ENCODE assay signal across 5 cellular contexts in the genomic region with DNA sequence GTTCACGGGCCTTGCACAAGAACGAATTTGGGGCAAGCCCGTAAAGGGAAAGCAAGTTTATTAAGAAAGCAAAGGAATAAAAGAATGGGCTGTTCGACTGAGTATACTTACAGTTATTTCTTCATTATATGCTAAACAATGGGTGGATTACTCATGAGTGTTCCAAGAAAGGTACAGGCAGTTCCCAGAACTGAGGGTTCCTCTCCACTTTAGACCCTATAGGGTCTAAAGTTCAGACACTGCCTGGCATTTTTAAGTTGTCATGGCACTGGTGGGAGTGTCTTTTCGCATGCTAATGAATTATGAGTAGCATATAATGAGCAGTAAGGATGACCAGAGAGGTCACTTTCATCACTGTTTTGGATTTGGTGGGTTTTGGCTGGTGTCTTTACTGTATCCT. TPM values are rescaled to one million over a fixed set of nuclear protein-coding genes. Genes with fewer than 3 reads are reported as not detected.
"Had no signal": no experiment of that assay in that cellular context is flagged by ENCODE, and none has a peak within 500 bp of the region (broad histone marks: within the 10 kb centered on the region; RNA-seq: fewer than 3 reads in every experiment).

No MANE protein-coding gene starts in this region.

RNA-seq across cellular contexts. Expression of a gene that starts 9.7 kb away (rescaled TPM):
- total RNA-seq: M059J, SK-MEL-5 had no signal

RNA-seq across cellular contexts. Expression of a gene that starts 22.0 kb away (rescaled TPM):
- total RNA-seq: SK-MEL-5 had no signal
- polyA plus RNA-seq: IgD-negative memory B cell, SK-N-SH had no signal

RNA-seq across cellular contexts. Expression of a gene that starts 34.1 kb away (rescaled TPM):
- total RNA-seq: K562, M059J, SK-MEL-5 had no signal
- polyA plus RNA-seq: IgD-negative memory B cell, K562, SK-N-SH had no signal

RNA-seq across cellular contexts. Expression of a gene that starts 59.3 kb away (rescaled TPM):
- total RNA-seq: K562, SK-MEL-5 had no signal
- polyA plus RNA-seq: SK-N-SH had no signal
